Comparison of ENCODE assay signal across 27 cellular contexts in genomic region chr11:26287067-26287518, GRCh38. TPM values are rescaled to one million over a fixed set of nuclear protein-coding genes. Genes with fewer than 3 reads are reported as not detected.
A peak's percentile ranks its signal among the peaks of the same experiment; 100 is the strongest.
DNase-seq lines count a peak whose midpoint lies in the region; ATAC-seq and TF ChIP-seq lines count a peak whose summit lies in the region.
"Had no signal": no experiment of that assay in that cellular context is flagged by ENCODE, and none has a peak within 500 bp of the region (broad histone marks: within the 10 kb centered on the region; RNA-seq: fewer than 3 reads in every experiment).

No MANE protein-coding gene starts in this region.

- H3K4me1 ChIP-seq in osteoblast (ENCODE audit: insufficient read depth, low read length) = no peaks in the 10 kb centered on the region
- H3K4me1 ChIP-seq: prostate gland, testis had no signal

- H3K79me2 ChIP-seq in osteoblast (ENCODE audit: insufficient read depth, low read length) = no peaks in the 10 kb centered on the region

- no peak overlapping the region for H2AFZ ChIP-seq in osteoblast (ENCODE audit: low read length)

- no peaks in the 10 kb centered on the region for H3K36me3 ChIP-seq in osteoblast (ENCODE audit: insufficient read depth, low read length)
- H3K36me3 ChIP-seq: esophagus squamous epithelium, prostate gland had no signal

- peak overlapping the region; percentile 57 for H3K4me2 ChIP-seq in osteoblast (ENCODE audit: insufficient read depth, low read length)

- no peaks in the 10 kb centered on the region for H3K9me3 ChIP-seq in osteoblast (ENCODE audit: low read depth, low read length)
- H3K9me3 ChIP-seq: esophagus squamous epithelium, prostate gland, testis had no signal

- H4K20me1 ChIP-seq in osteoblast (ENCODE audit: insufficient read depth, low read length) = no peaks in the 10 kb centered on the region

- no peaks in the 10 kb centered on the region for H3K27me3 ChIP-seq in osteoblast (ENCODE audit: insufficient read depth, low read length)
- H3K27me3 ChIP-seq: testis had no signal

- TF ChIP-seq CTCF in fibroblast of mammary gland (conservative IDR thresholded peaks at IDR 0.05; ENCODE audit: control insufficient read depth, insufficient read depth, low read depth, low read length) (no peak), osteoblast (IDR thresholded peaks at IDR 0.05; ENCODE audit: extremely low read depth, low read depth, low read length) (no peak)

- ATAC-seq in HG02642 (IDR thresholded peaks at IDR 0.05; ENCODE audit: poor library complexity, unreplicated experiment) (no peak), HG03439 (IDR thresholded peaks at IDR 0.05; ENCODE audit: unreplicated experiment) (no peak)
- ATAC-seq: HCT116; sciatic nerve; stimulated activated naive CD8-positive, alpha-beta T cell treated with anti-CD3 and anti-CD28 coated beads, Interleukin-15, Interleukin-2, amounts not matched to agents 100 U/mL and 50 U/mL, for 24 hours had no signal

- DNase-seq in HCEC 1CT (peak; percentile 85), amniotic epithelial cell (ENCODE audit: low read depth) (peak; percentile 7), fibroblast of mammary gland (ENCODE audit: low read depth) (peak; percentile 63), osteoblast (ENCODE audit: insufficient read length, low spot score, missing footprints) (peak; percentile 62), SHP77 (lab: John Stamatoyannopoulos, UW) (no peak), NCI-H2029 treated with DMSO at 0.1 percent for 48 hours (lab: John Stamatoyannopoulos, UW) (no peak)
- DNase-seq: activated B cell treated with CpG ODN at 0.5 μM for 24 hours; activated CD4-positive, alpha-beta T cell treated with anti-CD3 and anti-CD28 coated beads, Interleukin-2, amount 50 U/mL, for 4 hours; activated naive CD4-positive, alpha-beta T cell treated with anti-CD3 and anti-CD28 coated beads, Interleukin-2, amount 50 U/mL, for 16 hours; esophagus squamous epithelium; kidney; NCI-H1694; SIG-M5; stimulated activated CD4-positive, alpha-beta T cell treated with anti-CD3 and anti-CD28 coated beads, Interleukin-15, amount 100 ng/mL, for 24 hours; stimulated activated naive CD8-positive, alpha-beta T cell treated with anti-CD3 and anti-CD28 coated beads, Interleukin-15, Interleukin-2, amounts not matched to agents 100 U/mL and 50 U/mL, for 24 hours had no signal

- H3K27ac ChIP-seq in osteoblast (ENCODE audit: low read depth, low read length) = no peak overlapping the region
- H3K27ac ChIP-seq: C4-2B, esophagus squamous epithelium, prostate gland, testis had no signal

- no peak overlapping the region for H3K4me3 ChIP-seq in fibroblast of mammary gland (ENCODE audit: control insufficient read depth, low read depth, low read length)
- H3K4me3 ChIP-seq in osteoblast (ENCODE audit: insufficient read depth, low read length) = no peak overlapping the region
- H3K4me3 ChIP-seq: esophagus squamous epithelium, lung, prostate gland, testis had no signal

RNA-seq across cellular contexts. Expression of gene ANO3, which starts 44.8 kb away (rescaled TPM):
- under 0.01 TPM in 2 replicates for total RNA-seq in osteoblast
- total RNA-seq: activated B cell treated with CpG ODN at 0.5 μM for 24 hours; activated T-helper 1 cell treated with anti-CD3 and anti-CD28 coated beads, Interleukin-12 subunit alpha, Interleukin-12 subunit beta, Interleukin-2, Interleukin-4 antibody, amounts not matched to agents 30 ng/mL and 10 ng/mL and 1 ng/mL, durations not matched to agents 14 hours and 24 hours and 36 hours; Calu3; cardiac septum; endodermal cell; esophagus squamous epithelium had no signal

Comparison
In these comparisons a context has a peak if more than half of its experiments do, and no peak if none do; other contexts are left out.
1. DNase-seq: peak in HCEC 1CT (single experiment), amniotic epithelial cell (single experiment), fibroblast of mammary gland (single experiment) and osteoblast (single experiment); none in SHP77 (0 of 2) and NCI-H2029 treated with DMSO at 0.1 percent for 48 hours (single experiment).